Comparison of ENCODE assay signal across 8 cellular contexts in genomic region chr15:90063733-90064247, GRCh38. TPM values are rescaled to one million over a fixed set of nuclear protein-coding genes. Genes with fewer than 3 reads are reported as not detected.
DNase-seq lines count a peak whose midpoint lies in the region; ATAC-seq, FAIRE-seq and TF ChIP-seq lines count a peak whose summit lies in the region.

No MANE protein-coding gene starts in this region.

- CTCF ChIA-PET in HepG2 (lab: Yijun Ruan, JAX; ENCODE audit: low intra/inter-chr PET ratio, low total read pairs), result no interaction called here
- CTCF ChIA-PET in CD8-positive, alpha-beta memory T cell (lab: Charles Lee), result no interaction called here
- CTCF ChIA-PET in activated CD8-positive, alpha-beta memory T cell treated with anti-CD3 and anti-CD28 coated beads, Interleukin-2, amount 10 ng/mL, durations not matched to agents 7 days and 5 days (lab: Charles Lee), result no interaction called here

- H3K27me3 ChIP-seq in liver (ENCODE audit: control insufficient read depth in 4 of 4, insufficient read depth in 4 of 4, low read length in 3 of 4), result no peaks in the 10 kb centered on the region
- H3K27me3 ChIP-seq in HepG2 (ENCODE audit: control insufficient read depth in 1 of 2, insufficient read depth in 2 of 2, low read length in 2 of 2), result no peaks in the 10 kb centered on the region
- no peaks in the 10 kb centered on the region for H3K27me3 ChIP-seq in colonic mucosa
- no peaks in the 10 kb centered on the region for H3K27me3 ChIP-seq in CD8-positive, alpha-beta memory T cell (ENCODE audit: insufficient read depth, low read length, poor library complexity, severe bottlenecking)

- no peaks in the 10 kb centered on the region for H3K9me3 ChIP-seq in liver (ENCODE audit: control insufficient read depth in 4 of 4, low read length in 3 of 4)
- H3K9me3 ChIP-seq in HepG2 (ENCODE audit: low read length), result no peaks in the 10 kb centered on the region
- no peaks in the 10 kb centered on the region for H3K9me3 ChIP-seq in colonic mucosa
- no peaks in the 10 kb centered on the region for H3K9me3 ChIP-seq in CD8-positive, alpha-beta memory T cell (ENCODE audit: low read length)

- in situ Hi-C loops in HepG2 (cut with HindIII; ENCODE audit: extremely low pct_ligation_motif_present, low pct_unique_long_range_greater_than_20kb), result no loop called here

- no peak for TF ChIP-seq POLR2A in HepG2 (IDR thresholded peaks at IDR 0.05; ENCODE audit: insufficient read depth in 1 of 2, low read depth in 2 of 2, low read length in 2 of 2)

- peaks cover 0 to 14% (median 3%) of the 10 kb centered on the region in 4 donors for H3K4me1 ChIP-seq in liver (ENCODE audit: control insufficient read depth in 4 of 4, insufficient read depth in 4 of 4, low read length in 3 of 4)
- H3K4me1 ChIP-seq in HepG2 (ENCODE audit: insufficient read depth, low read length), result peaks cover 17% of the 10 kb centered on the region
- peaks cover 40% of the 10 kb centered on the region for H3K4me1 ChIP-seq in colonic mucosa
- peaks cover 37% of the 10 kb centered on the region for H3K4me1 ChIP-seq in CD8-positive, alpha-beta memory T cell (ENCODE audit: insufficient read depth, low read length)

- no peak for TF ChIP-seq RAD21 in liver (IDR thresholded peaks at IDR 0.05)
- TF ChIP-seq RAD21 in HepG2 (CRISPR knock-in tag; IDR thresholded peaks at IDR 0.05), result no peak

- no peak overlapping the region for H3K4me2 ChIP-seq in HepG2 (ENCODE audit: low read depth, low read length)

- H3K36me3 Mint-ChIP-seq in mesothelial cell of epicardium, result peaks cover 4% of the 10 kb centered on the region
- H3K36me3 Mint-ChIP-seq in CD8-positive, alpha-beta memory T cell, result peaks cover 0 to 16% (median 3%) of the 10 kb centered on the region in 3 donors
- H3K36me3 Mint-ChIP-seq in activated CD8-positive, alpha-beta memory T cell treated with anti-CD3 and anti-CD28 coated beads, Interleukin-2, amount 10 ng/mL, durations not matched to agents 7 days and 5 days, result peaks cover 3% of the 10 kb centered on the region

- peaks cover 3% of the 10 kb centered on the region for H3K79me2 ChIP-seq in HepG2 (ENCODE audit: insufficient read depth, low read length)

- POLR2A ChIA-PET in HepG2 (lab: Yijun Ruan, JAX), result no interaction called here
- POLR2A ChIA-PET in CD8-positive, alpha-beta memory T cell (lab: Charles Lee), result no interaction called here

- H3K27ac ChIP-seq in liver (ENCODE audit: low read depth in 1 of 2, low read length in 2 of 2) (peak overlapping the region; percentile 65 to 79), HepG2 (ENCODE audit: extremely low read length, insufficient read depth, low read length) (no peak overlapping the region), colonic mucosa (peak overlapping the region; percentile 77)
- H3K27ac ChIP-seq in CD8-positive, alpha-beta memory T cell (ENCODE audit: low read depth, low read length), result no peak overlapping the region

- TF ChIP-seq CTCF in liver (IDR thresholded peaks at IDR 0.05; ENCODE audit: low read depth, low read length, missing input control) (no peak), HepG2 (CRISPR knock-in tag; IDR thresholded peaks at IDR 0.05) (no peak), colonic mucosa (IDR thresholded peaks at IDR 0.05) (no peak), mesothelial cell of epicardium (IDR thresholded peaks at IDR 0.05; ENCODE audit: unreplicated experiment) (no peak)

- H3K27me3 Mint-ChIP-seq in mesothelial cell of epicardium (ENCODE audit: low read depth), result no peaks in the 10 kb centered on the region
- H3K27me3 Mint-ChIP-seq in CD8-positive, alpha-beta memory T cell, result no peaks in the 10 kb centered on the region
- H3K27me3 Mint-ChIP-seq in activated CD8-positive, alpha-beta memory T cell treated with anti-CD3 and anti-CD28 coated beads, Interleukin-2, amount 10 ng/mL, durations not matched to agents 7 days and 5 days, result no peaks in the 10 kb centered on the region

- no peaks in the 10 kb centered on the region for H3K9me3 Mint-ChIP-seq in mesothelial cell of epicardium
- no peaks in the 10 kb centered on the region for H3K9me3 Mint-ChIP-seq in CD8-positive, alpha-beta memory T cell
- no peaks in the 10 kb centered on the region for H3K9me3 Mint-ChIP-seq in activated CD8-positive, alpha-beta memory T cell treated with anti-CD3 and anti-CD28 coated beads, Interleukin-2, amount 10 ng/mL, durations not matched to agents 7 days and 5 days (ENCODE audit: low read depth)

- TF ChIP-seq EP300 in HepG2 (IDR thresholded peaks at IDR 0.05; ENCODE audit: low read depth in 2 of 2, low read length in 2 of 2) (no peak), HepG2 (CRISPR knock-in tag; IDR thresholded peaks at IDR 0.05; ENCODE audit: borderline replicate concordance) (no peak)

- no peak for FAIRE-seq in HepG2 (lab: Jason Lieb, UNC)

- peak overlapping the region; percentile 72 for H3K27ac Mint-ChIP-seq in mesothelial cell of epicardium
- H3K27ac Mint-ChIP-seq in CD8-positive, alpha-beta memory T cell, result peak overlapping the region in 4 of 8 donors; percentile 29 to 68 (median 50)
- H3K27ac Mint-ChIP-seq in activated CD8-positive, alpha-beta memory T cell treated with anti-CD3 and anti-CD28 coated beads, Interleukin-2, amount 10 ng/mL, durations not matched to agents 7 days and 5 days, result no peak overlapping the region

- H4K20me1 ChIP-seq in HepG2 (ENCODE audit: insufficient read depth, low read length), result no peaks in the 10 kb centered on the region

- BruUV-seq in HepG2 (replicated peaks; lab: Mats Ljungman, UMichigan), result no TSS peak

- intact Hi-C loops in HepG2 (cut with micrococcal nuclease; ENCODE audit: unreplicated experiment) (no loop called here), colonic mucosa (cut with DNase I) (no loop called here)

- peaks cover 33% of the 10 kb centered on the region for H3K4me1 Mint-ChIP-seq in mesothelial cell of epicardium
- H3K4me1 Mint-ChIP-seq in CD8-positive, alpha-beta memory T cell, result peaks cover 26 to 34% (median 32%) of the 10 kb centered on the region in 3 donors
- peaks cover 26% of the 10 kb centered on the region for H3K4me1 Mint-ChIP-seq in activated CD8-positive, alpha-beta memory T cell treated with anti-CD3 and anti-CD28 coated beads, Interleukin-2, amount 10 ng/mL, durations not matched to agents 7 days and 5 days

- H3K4me3 Mint-ChIP-seq in mesothelial cell of epicardium, result no peak overlapping the region
- H3K4me3 Mint-ChIP-seq in CD8-positive, alpha-beta memory T cell, result no peak overlapping the region
- no peak overlapping the region for H3K4me3 Mint-ChIP-seq in activated CD8-positive, alpha-beta memory T cell treated with anti-CD3 and anti-CD28 coated beads, Interleukin-2, amount 10 ng/mL, durations not matched to agents 7 days and 5 days

- no peak overlapping the region for H2AFZ ChIP-seq in HepG2 (ENCODE audit: low read length)

- no peak for ATAC-seq in HepG2
- ATAC-seq in activated CD8-positive, alpha-beta memory T cell treated with anti-CD3 and anti-CD28 coated beads, Interleukin-2, amount 10 ng/mL, durations not matched to agents 7 days and 5 days, result no peak

- WGBS in liver, result 80% methylated on average over 13 of the region's 13 CpGs
- WGBS in HepG2 (ENCODE audit: low lambda C conversion rate), result 96% methylated on average over 12 of the region's 13 CpGs

- H3K9ac ChIP-seq in liver (ENCODE audit: low read depth in 1 of 2, low read length in 2 of 2) (no peak overlapping the region), HepG2 (ENCODE audit: insufficient read depth, low read depth, low read length) (no peak overlapping the region), colonic mucosa (ENCODE audit: low read depth in 2 of 2, low read length in 2 of 2) (peak overlapping the region; percentile 47 to 81)

- H3K4me3 ChIP-seq in liver (ENCODE audit: low read depth in 1 of 3, low read length in 3 of 3) (no peak overlapping the region), HepG2 (replicated peaks in 1 of 3; ENCODE audit: insufficient read depth in 1 of 3, low read depth in 2 of 3, low read length in 3 of 3) (no peak overlapping the region), colonic mucosa (no peak overlapping the region)
- H3K4me3 ChIP-seq in CD8-positive, alpha-beta memory T cell (ENCODE audit: low read length), result no peak overlapping the region

- no peak for DNase-seq in HepG2 (ENCODE audit: low spot score)
- DNase-seq in colonic mucosa, result no peak
- no peak for DNase-seq in mesothelial cell of epicardium (ENCODE audit: low spot score in 2 of 2, unreplicated experiment in 2 of 2)
- DNase-seq in stimulated activated naive CD4-positive, alpha-beta T cell (lab: John Stamatoyannopoulos, UW), result no peak
- no peak for DNase-seq in CD8-positive, alpha-beta memory T cell
- DNase-seq in HPDE6-E6E7 (ENCODE audit: extremely low spot score), result no peak
- no peak for DNase-seq in activated CD8-positive, alpha-beta memory T cell treated with anti-CD3 and anti-CD28 coated beads, Interleukin-2, amount 10 ng/mL, durations not matched to agents 7 days and 5 days

- H3K36me3 ChIP-seq in liver (ENCODE audit: control insufficient read depth in 4 of 4, insufficient read depth in 3 of 4, low read depth in 1 of 4, low read length in 3 of 4) (peaks cover 0 to 5% (median under 1%) of the 10 kb centered on the region in 4 donors), HepG2 (replicated peaks in 1 of 2; ENCODE audit: control insufficient read depth in 1 of 2, insufficient read depth in 2 of 2, low read length in 2 of 2) (peaks cover 6 to 11% of the 10 kb centered on the region in 2 experiments; a peak in 4 of 5 replicates), colonic mucosa (peaks cover 8% of the 10 kb centered on the region)
- no peaks in the 10 kb centered on the region for H3K36me3 ChIP-seq in CD8-positive, alpha-beta memory T cell (ENCODE audit: insufficient read depth, low read length)

RNA-seq across cellular contexts. Expression of gene IDH2, which starts 38.5 kb away (rescaled TPM):
- total RNA-seq in liver, result 100 to 1,000 TPM; 149 to 318 TPM
- 100 to 1,000 TPM; 278 to 339 TPM for polyA plus RNA-seq in liver
- total RNA-seq in HepG2 (2016; rRNA removed; fragmentation: Illumina TruSeq; extraction: Trizol), result 120 and 121 TPM in 2 replicates
- 37.5 and 39.4 TPM in 2 replicates for total RNA-seq in HepG2 (2016; cell fraction: cytosol; rRNA removed; fragmentation: Illumina TruSeq; extraction: Trizol; ENCODE audit: low read depth)
- 108 and 124 TPM in 2 replicates for total RNA-seq in HepG2 (2016; cell fraction: insoluble cytoplasmic fraction; rRNA removed; fragmentation: Illumina TruSeq; extraction: Trizol)
- total RNA-seq in HepG2 (2016; cell fraction: membrane; rRNA removed; fragmentation: Illumina TruSeq; extraction: Trizol), result 87.3 and 98.2 TPM in 2 replicates
- 50.6 and 54.5 TPM in 2 replicates for total RNA-seq in HepG2 (2016; cell fraction: nucleus; rRNA removed; fragmentation: Illumina TruSeq; extraction: Trizol)
- polyA plus RNA-seq in HepG2 (2011; rRNA removed), result 132 and 145 TPM in 2 replicates
- polyA plus RNA-seq in HepG2 (2011; cell fraction: cytosol; rRNA removed), result 85.2 and 137 TPM in 2 replicates
- 62.9 and 78.0 TPM in 2 replicates for polyA plus RNA-seq in HepG2 (2011; cell fraction: nucleus; rRNA removed)
- 57.4 and 73.4 TPM in 2 replicates for polyA plus RNA-seq in HepG2 (2012)
- polyA plus RNA-seq in HepG2 (2016; cell fraction: cytosol; fragmentation: Illumina TruSeq; extraction: Trizol; ENCODE audit: low read depth), result 63.2 and 73.9 TPM in 2 replicates
- 130 and 145 TPM in 2 replicates for polyA plus RNA-seq in HepG2 (2016; cell fraction: insoluble cytoplasmic fraction; fragmentation: Illumina TruSeq; extraction: Trizol; ENCODE audit: low read depth)
- polyA plus RNA-seq in HepG2 (2016; cell fraction: membrane; fragmentation: Illumina TruSeq; extraction: Trizol; ENCODE audit: low read depth), result 84.9 and 106 TPM in 2 replicates
- polyA plus RNA-seq in HepG2 (2016; cell fraction: nucleus; fragmentation: Illumina TruSeq; extraction: Trizol; ENCODE audit: insufficient read depth, low read depth), result 97.9 and 110 TPM in 2 replicates
- 34.4 and 160 TPM in 2 replicates for polyA minus RNA-seq in HepG2 (2011; rRNA and poly(A)+ RNA removed; ENCODE audit: low replicate concordance)
- 67.1 and 76.1 TPM in 2 replicates for polyA minus RNA-seq in HepG2 (2011; cell fraction: cytosol; rRNA and poly(A)+ RNA removed)
- 14.7 and 18.4 TPM in 2 replicates for polyA minus RNA-seq in HepG2 (2011; cell fraction: nucleus; rRNA and poly(A)+ RNA removed)
- 100 to 1,000 TPM; 201 to 286 TPM for total RNA-seq in colonic mucosa
- total RNA-seq in mesothelial cell of epicardium, result 126 to 132 TPM (median 127 TPM) in 3 replicates
- 10 to 100 TPM; 72.8 to 73.8 TPM for total RNA-seq in CD8-positive, alpha-beta memory T cell
- 148 TPM for polyA plus RNA-seq in CD8-positive, alpha-beta memory T cell
- 100 to 1,000 TPM; 196 to 293 TPM for total RNA-seq in activated CD8-positive, alpha-beta memory T cell treated with anti-CD3 and anti-CD28 coated beads, Interleukin-2, amount 10 ng/mL, durations not matched to agents 7 days and 5 days

Comparison
In these comparisons a context has a peak if more than half of its experiments do, and no peak if none do; other contexts are left out.
1. H3K27ac ChIP-seq: peak in liver (2 of 2) and colonic mucosa (single experiment); none in HepG2 (single experiment) and CD8-positive, alpha-beta memory T cell (single experiment).
2. H3K9ac ChIP-seq: peak in colonic mucosa (2 of 2); none in liver (0 of 2) and HepG2 (single experiment).